ENCODE assay signal across 1 cellular context in genomic region chr12:107388263-107388662, GRCh38.
TF ChIP-seq lines count a peak whose summit lies in the region.

No MANE protein-coding gene starts in this region.

TF ChIP-seq in HEK293, 187 proteins besides CTCF, POLR2A, EP300 and RAD21 (continued from another document):
- no peak for TF ChIP-seq ZSCAN5A (tag by site-specific recombination; IDR thresholded peaks at IDR 0.05)
- no peak for TF ChIP-seq KLF17 (tag by site-specific recombination; IDR thresholded peaks at IDR 0.05)
- TF ChIP-seq ZBTB8A (tag by site-specific recombination; IDR thresholded peaks at IDR 0.05) = no peak
TF ChIP-seq in HEK293: peak in this region for 2.
